11 cellular contexts compared by ENCODE assay signal in genomic region chr10:7488418-7488829, GRCh38.
A peak's percentile ranks its signal among the peaks of the same experiment; 100 is the strongest.
DNase-seq lines count a peak whose midpoint lies in the region; TF ChIP-seq lines count a peak whose summit lies in the region.
"Had no signal": no experiment of that assay in that cellular context is flagged by ENCODE, and none has a peak within 500 bp of the region (broad histone marks: within the 10 kb centered on the region; RNA-seq: fewer than 3 reads in every experiment).

No MANE protein-coding gene starts in this region.

- H3K4me3 ChIP-seq in thyroid gland (replicated peaks in 1 of 3): no peak overlapping the region

- no peaks in the 10 kb centered on the region for H3K27me3 ChIP-seq in thyroid gland

- no peak for TF ChIP-seq POLR2A in thyroid gland (IDR thresholded peaks at IDR 0.05)

- H3K4me1 ChIP-seq in thyroid gland: peaks cover 18 to 41% of the 10 kb centered on the region in 2 donors

- H3K36me3 ChIP-seq in thyroid gland: no peaks in the 10 kb centered on the region

- no peaks in the 10 kb centered on the region for H3K9me3 ChIP-seq in thyroid gland

- H3K27ac ChIP-seq in thyroid gland: peak overlapping the region in 2 of 3 donors; percentile 54 to 75

- DNase-seq in SHP77 (lab: John Stamatoyannopoulos, UW) (peak; percentile 53 to 55), SHP77 treated with DMSO at 0.1 percent for 48 hours (lab: John Stamatoyannopoulos, UW) (no peak), amniotic epithelial cell (ENCODE audit: low read depth) (peak; percentile 25), left kidney (ENCODE audit: low read depth, low spot score) (peak; percentile 84), thyroid gland (peak; percentile 97 to 98), NCI-H345 treated with DMSO at 0.1 percent for 48 hours (lab: John Stamatoyannopoulos, UW; ENCODE audit: unreplicated experiment) (no peak), NCI-H2029 (lab: John Stamatoyannopoulos, UW) (no peak)
- DNase-seq in activated CD4-positive, alpha-beta T cell treated with anti-CD3 and anti-CD28 coated beads for 4 hours: no peak
- DNase-seq: EL, endodermal cell, NCI-H1694 had no signal

- intact Hi-C loops in thyroid gland (cut with DNase I): no loop called here

- 7 to 12% methylated on average over 6 of the region's 6 CpGs for WGBS in thyroid gland, 2 donors

- no peak for TF ChIP-seq CTCF in thyroid gland (IDR thresholded peaks at IDR 0.05)

Comparison
In these comparisons a context has a peak if more than half of its experiments do, and no peak if none do; other contexts are left out.
1. DNase-seq: peak in SHP77 (2 of 2), amniotic epithelial cell (single experiment), left kidney (single experiment) and thyroid gland (2 of 2); none in SHP77 treated with DMSO at 0.1 percent for 48 hours (single experiment), NCI-H345 treated with DMSO at 0.1 percent for 48 hours (single experiment), activated CD4-positive, alpha-beta T cell treated with anti-CD3 and anti-CD28 coated beads for 4 hours (0 of 2) and NCI-H2029 (single experiment).